ENCODE assay signal across 10 cellular contexts in genomic region chr6:10415593-10416480, GRCh38. TPM values are rescaled to one million over a fixed set of nuclear protein-coding genes. Genes with fewer than 3 reads are reported as not detected.
A peak's percentile ranks its signal among the peaks of the same experiment; 100 is the strongest.
DNase-seq lines count a peak whose midpoint lies in the region; ATAC-seq and TF ChIP-seq lines count a peak whose summit lies in the region.
"Had no signal": no experiment of that assay in that cellular context is flagged by ENCODE, and none has a peak within 500 bp of the region (broad histone marks: within the 10 kb centered on the region; RNA-seq: fewer than 3 reads in every experiment).

No MANE protein-coding gene starts in this region.

- H3K4me3 ChIP-seq in thoracic aorta = peak overlapping the region; percentile 96
- no peak overlapping the region for H3K4me3 ChIP-seq in ascending aorta

- H3K9me3 Mint-ChIP-seq in activated naive CD8-positive, alpha-beta T cell (ENCODE audit: low read depth) = no peaks in the 10 kb centered on the region
- peaks cover 10% of the 10 kb centered on the region for H3K9me3 Mint-ChIP-seq in activated naive CD8-positive, alpha-beta T cell treated with anti-CD3 and anti-CD28 coated beads for 36 hours
- H3K9me3 Mint-ChIP-seq in activated T-helper 1 cell treated with anti-CD3 and anti-CD28 coated beads, Interleukin-12 subunit alpha, Interleukin-12 subunit beta, Interleukin-2, Interleukin-4 antibody, amounts not matched to agents 30 ng/mL and 10 ng/mL and 1 ng/mL, durations not matched to agents 14 hours and 24 hours and 36 hours = peaks cover 13% of the 10 kb centered on the region
- H3K9me3 Mint-ChIP-seq in immature natural killer cell = peaks cover 6 to 43% (median 10%) of the 10 kb centered on the region in 6 donors

- H3K36me3 ChIP-seq in thoracic aorta (no peaks in the 10 kb centered on the region), ascending aorta (no peaks in the 10 kb centered on the region)

- H3K36me3 Mint-ChIP-seq in activated naive CD8-positive, alpha-beta T cell = no peaks in the 10 kb centered on the region
- peaks cover 14% of the 10 kb centered on the region for H3K36me3 Mint-ChIP-seq in activated naive CD8-positive, alpha-beta T cell treated with anti-CD3 and anti-CD28 coated beads for 36 hours
- peaks cover 9% of the 10 kb centered on the region for H3K36me3 Mint-ChIP-seq in activated T-helper 1 cell treated with anti-CD3 and anti-CD28 coated beads, Interleukin-12 subunit alpha, Interleukin-12 subunit beta, Interleukin-2, Interleukin-4 antibody, amounts not matched to agents 30 ng/mL and 10 ng/mL and 1 ng/mL, durations not matched to agents 14 hours and 24 hours and 36 hours (ENCODE audit: low read depth)
- H3K36me3 Mint-ChIP-seq in immature natural killer cell = peaks cover 0 to 8% (median 5%) of the 10 kb centered on the region in 3 donors

- no peaks in the 10 kb centered on the region for H3K9me3 ChIP-seq in thoracic aorta
- H3K9me3 ChIP-seq in ascending aorta = no peaks in the 10 kb centered on the region

- H3K27me3 ChIP-seq in thoracic aorta (replicated peaks; ENCODE audit: insufficient read depth) (peaks cover 47% of the 10 kb centered on the region), ascending aorta (peaks cover 45% of the 10 kb centered on the region)

- peaks cover 25 to 54% of the 10 kb centered on the region in 2 donors for H3K4me1 ChIP-seq in thoracic aorta (ENCODE audit: control insufficient read depth in 1 of 2, low read depth in 2 of 2)
- H3K4me1 ChIP-seq in ascending aorta = peaks cover 9 to 33% of the 10 kb centered on the region in 2 donors

- H3K27ac Mint-ChIP-seq in activated naive CD8-positive, alpha-beta T cell = no peak overlapping the region
- no peak overlapping the region for H3K27ac Mint-ChIP-seq in activated naive CD8-positive, alpha-beta T cell treated with anti-CD3 and anti-CD28 coated beads for 36 hours
- peak overlapping the region; percentile 86 for H3K27ac Mint-ChIP-seq in activated T-helper 1 cell treated with anti-CD3 and anti-CD28 coated beads, Interleukin-12 subunit alpha, Interleukin-12 subunit beta, Interleukin-2, Interleukin-4 antibody, amounts not matched to agents 30 ng/mL and 10 ng/mL and 1 ng/mL, durations not matched to agents 14 hours and 24 hours and 36 hours
- peak overlapping the region in 1 of 6 donors; percentile 13 for H3K27ac Mint-ChIP-seq in immature natural killer cell

- peaks cover 41% of the 10 kb centered on the region for H3K27me3 Mint-ChIP-seq in activated naive CD8-positive, alpha-beta T cell
- H3K27me3 Mint-ChIP-seq in activated naive CD8-positive, alpha-beta T cell treated with anti-CD3 and anti-CD28 coated beads for 36 hours = peaks cover 95% of the 10 kb centered on the region
- peaks cover 88% of the 10 kb centered on the region for H3K27me3 Mint-ChIP-seq in activated T-helper 1 cell treated with anti-CD3 and anti-CD28 coated beads, Interleukin-12 subunit alpha, Interleukin-12 subunit beta, Interleukin-2, Interleukin-4 antibody, amounts not matched to agents 30 ng/mL and 10 ng/mL and 1 ng/mL, durations not matched to agents 14 hours and 24 hours and 36 hours (ENCODE audit: insufficient read depth)
- peaks cover 55 to 75% (median 68%) of the 10 kb centered on the region in 3 donors for H3K27me3 Mint-ChIP-seq in immature natural killer cell (ENCODE audit: low read depth in 3 of 3)

- DNase-seq in activated naive CD8-positive, alpha-beta T cell treated with anti-CD3 and anti-CD28 coated beads for 36 hours = no peak
- no peak for DNase-seq in activated T-helper 1 cell treated with anti-CD3 and anti-CD28 coated beads, Interleukin-12 subunit alpha, Interleukin-12 subunit beta, Interleukin-2, Interleukin-4 antibody, amounts not matched to agents 30 ng/mL and 10 ng/mL and 1 ng/mL, durations not matched to agents 14 hours and 24 hours and 36 hours (ENCODE audit: low spot score)
- DNase-seq in immature natural killer cell = no peak
- no peak for DNase-seq in thoracic aorta (ENCODE audit: low spot score)
- DNase-seq in ascending aorta (ENCODE audit: low spot score in 2 of 2) = no peak
- no peak for DNase-seq in HuH-7.5 (ENCODE audit: low spot score)
- DNase-seq in medulla oblongata (ENCODE audit: extremely low spot score) = no peak
- DNase-seq: left cardiac atrium had no signal

- no peak overlapping the region for H3K27ac ChIP-seq in thoracic aorta
- H3K27ac ChIP-seq in ascending aorta = no peak overlapping the region

- ATAC-seq in thoracic aorta (ENCODE audit: insufficient number of reproducible peaks, low FRiP score, low read depth) = no peak

- no peak for TF ChIP-seq CTCF in thoracic aorta (IDR thresholded peaks at IDR 0.05)
- TF ChIP-seq CTCF in ascending aorta (IDR thresholded peaks at IDR 0.05) = no peak

- intact Hi-C loops in activated T-helper 1 cell treated with anti-CD3 and anti-CD28 coated beads, Interleukin-12 subunit alpha, Interleukin-12 subunit beta, Interleukin-2, Interleukin-4 antibody, amounts not matched to agents 30 ng/mL and 10 ng/mL and 1 ng/mL, durations not matched to agents 14 hours and 24 hours and 36 hours (cut with micrococcal nuclease) = no loop called here
- intact Hi-C loops in ascending aorta (cut with DNase I) = no loop called here

- H3K4me3 Mint-ChIP-seq in activated naive CD8-positive, alpha-beta T cell = peak overlapping the region; percentile 53
- H3K4me3 Mint-ChIP-seq in activated naive CD8-positive, alpha-beta T cell treated with anti-CD3 and anti-CD28 coated beads for 36 hours = no peak overlapping the region
- H3K4me3 Mint-ChIP-seq in activated T-helper 1 cell treated with anti-CD3 and anti-CD28 coated beads, Interleukin-12 subunit alpha, Interleukin-12 subunit beta, Interleukin-2, Interleukin-4 antibody, amounts not matched to agents 30 ng/mL and 10 ng/mL and 1 ng/mL, durations not matched to agents 14 hours and 24 hours and 36 hours = no peak overlapping the region
- peak overlapping the region in 4 of 5 donors; percentile 8 to 61 (median 18) for H3K4me3 Mint-ChIP-seq in immature natural killer cell

- H3K4me1 Mint-ChIP-seq in activated naive CD8-positive, alpha-beta T cell (ENCODE audit: low read depth) = peaks cover 53% of the 10 kb centered on the region
- H3K4me1 Mint-ChIP-seq in activated naive CD8-positive, alpha-beta T cell treated with anti-CD3 and anti-CD28 coated beads for 36 hours = peaks cover 38% of the 10 kb centered on the region
- H3K4me1 Mint-ChIP-seq in activated T-helper 1 cell treated with anti-CD3 and anti-CD28 coated beads, Interleukin-12 subunit alpha, Interleukin-12 subunit beta, Interleukin-2, Interleukin-4 antibody, amounts not matched to agents 30 ng/mL and 10 ng/mL and 1 ng/mL, durations not matched to agents 14 hours and 24 hours and 36 hours (ENCODE audit: low read depth) = peaks cover 26% of the 10 kb centered on the region
- peaks cover 26 to 43% of the 10 kb centered on the region in 2 donors for H3K4me1 Mint-ChIP-seq in immature natural killer cell

RNA-seq across cellular contexts. Expression of gene TFAP2A, which starts 1.0 kb away (rescaled TPM):
- under 1 TPM in 1 of 2 experiments, not detected in 1; 0.10 TPM for total RNA-seq in activated naive CD8-positive, alpha-beta T cell treated with anti-CD3 and anti-CD28 coated beads for 36 hours
- not detected in 2 replicates for total RNA-seq in activated T-helper 1 cell treated with anti-CD3 and anti-CD28 coated beads, Interleukin-12 subunit alpha, Interleukin-12 subunit beta, Interleukin-2, Interleukin-4 antibody, amounts not matched to agents 30 ng/mL and 10 ng/mL and 1 ng/mL, durations not matched to agents 14 hours and 24 hours and 36 hours
- not detected for polyA plus RNA-seq in immature natural killer cell
- total RNA-seq in thoracic aorta (under 1 TPM in 1 of 2 donors, not detected in 1; 0.78 TPM), ascending aorta (0.21 TPM)
- total RNA-seq: skeletal muscle tissue had no signal

Comparison
In these comparisons a context has a peak if more than half of its experiments do, and no peak if none do; other contexts are left out.
1. H3K4me3 Mint-ChIP-seq: peak in activated naive CD8-positive, alpha-beta T cell (single experiment) and immature natural killer cell (4 of 5); none in activated naive CD8-positive, alpha-beta T cell treated with anti-CD3 and anti-CD28 coated beads for 36 hours (single experiment) and activated T-helper 1 cell treated with anti-CD3 and anti-CD28 coated beads, Interleukin-12 subunit alpha, Interleukin-12 subunit beta, Interleukin-2, Interleukin-4 antibody, amounts not matched to agents 30 ng/mL and 10 ng/mL and 1 ng/mL, durations not matched to agents 14 hours and 24 hours and 36 hours (single experiment).